Comparison of ENCODE assay signal across 11 cellular contexts in genomic region chr9:117705386-117705785, GRCh38. TPM values are rescaled to one million over a fixed set of nuclear protein-coding genes. Genes with fewer than 3 reads are reported as not detected.
A peak's percentile ranks its signal among the peaks of the same experiment; 100 is the strongest.
DNase-seq lines count a peak whose midpoint lies in the region; TF ChIP-seq lines count a peak whose summit lies in the region.
"Had no signal": no experiment of that assay in that cellular context is flagged by ENCODE, and none has a peak within 500 bp of the region (broad histone marks: within the 10 kb centered on the region; RNA-seq: fewer than 3 reads in every experiment).

No MANE protein-coding gene starts in this region.

- H3K9me3 Mint-ChIP-seq in chondrocyte (ENCODE audit: low read depth) = no peaks in the 10 kb centered on the region

- peaks cover 6% of the 10 kb centered on the region for H3K36me3 Mint-ChIP-seq in chondrocyte (ENCODE audit: low read depth)

- no peaks in the 10 kb centered on the region for H3K79me2 ChIP-seq in MM.1S (ENCODE audit: low read length)

- H3K36me3 ChIP-seq in MM.1S (replicated peaks; ENCODE audit: insufficient read depth, low read length) (no peaks in the 10 kb centered on the region), muscle layer of duodenum (ENCODE audit: control insufficient read depth in 1 of 2, insufficient read depth in 2 of 2, low read length in 2 of 2) (peaks cover 3 to 6% of the 10 kb centered on the region in 2 donors), thymus (ENCODE audit: control insufficient read depth, insufficient read depth) (no peaks in the 10 kb centered on the region)

- H3K27ac ChIP-seq in MM.1S (ENCODE audit: low read length) (no peak overlapping the region), muscle layer of duodenum (ENCODE audit: low read length) (peak overlapping the region; percentile 72), thymus (ENCODE audit: low read depth) (peak overlapping the region; percentile 10)

- H3K27me3 Mint-ChIP-seq in chondrocyte (ENCODE audit: low read depth) = no peaks in the 10 kb centered on the region

- TF ChIP-seq CTCF in MM.1S (IDR thresholded peaks at IDR 0.05; ENCODE audit: low read length) = no peak
- no peak for TF ChIP-seq CTCF in chondrocyte (IDR thresholded peaks at IDR 0.05)

- peak overlapping the region; percentile 97 for H3K27ac Mint-ChIP-seq in chondrocyte (ENCODE audit: unreplicated experiment)

- peak overlapping the region; percentile 56; the same call in 1 of the 2 replicates for H3K4me3 ChIP-seq in MM.1S (ENCODE audit: low read length)
- peak overlapping the region; percentile 58 to 59 for H3K4me3 ChIP-seq in muscle layer of duodenum (ENCODE audit: low read depth in 1 of 2, low read length in 2 of 2)
- H3K4me3 ChIP-seq in thymus (ENCODE audit: low read length) = no peak overlapping the region

- H3K4me1 Mint-ChIP-seq in chondrocyte (ENCODE audit: low read depth) = peaks cover 54% of the 10 kb centered on the region

- no peak overlapping the region; the same call in 1 of the 2 replicates for H3K9ac ChIP-seq in MM.1S (ENCODE audit: low read length)

- DNase-seq in MM.1S (no peak), chondrocyte (ENCODE audit: low spot score) (no peak), GDM1 (lab: John Stamatoyannopoulos, UW) (no peak), NCI-H510A treated with DMSO at 0.1 percent for 48 hours (lab: John Stamatoyannopoulos, UW) (no peak)
- DNase-seq in activated CD8-positive, alpha-beta memory T cell treated with anti-CD3 and anti-CD28 coated beads, Interleukin-2, amount 50 U/mL, for 48 hours = no peak
- DNase-seq: activated T-cell treated with anti-CD3 and anti-CD28 coated beads for 4 hours, cerebellar nuclear complex, NCI-H187, occipital lobe had no signal

- H4K20me1 ChIP-seq in MM.1S (ENCODE audit: insufficient read depth, low read length) = no peaks in the 10 kb centered on the region

- no peaks in the 10 kb centered on the region for H3K9me2 ChIP-seq in MM.1S (replicated peaks; ENCODE audit: insufficient read depth, low read length)

- H3K9me3 ChIP-seq in MM.1S (replicated peaks; ENCODE audit: insufficient read depth, low read length) = no peaks in the 10 kb centered on the region
- no peaks in the 10 kb centered on the region for H3K9me3 ChIP-seq in muscle layer of duodenum (ENCODE audit: control insufficient read depth in 1 of 2, low read length in 2 of 2)
- no peaks in the 10 kb centered on the region for H3K9me3 ChIP-seq in thymus (ENCODE audit: control insufficient read depth)

- peak overlapping the region; percentile 81 for H3K4me3 Mint-ChIP-seq in chondrocyte (ENCODE audit: unreplicated experiment)

- H2AFZ ChIP-seq in MM.1S (ENCODE audit: low read length) = no peak overlapping the region

- peaks cover 17% of the 10 kb centered on the region for H3F3A ChIP-seq in MM.1S (ENCODE audit: insufficient read depth, low read length)

- H3K27me3 ChIP-seq in MM.1S (replicated peaks; ENCODE audit: insufficient read depth, low read length) (no peaks in the 10 kb centered on the region), muscle layer of duodenum (ENCODE audit: low read depth, low read length) (no peaks in the 10 kb centered on the region), thymus (ENCODE audit: control insufficient read depth, insufficient read depth) (no peaks in the 10 kb centered on the region)

- WGBS in thymus = 82% methylated on average over 2 of the region's 2 CpGs

- peaks cover 13% of the 10 kb centered on the region for H3K4me1 ChIP-seq in MM.1S (ENCODE audit: low read length)
- H3K4me1 ChIP-seq in muscle layer of duodenum (ENCODE audit: control insufficient read depth in 1 of 2, insufficient read depth in 2 of 2, low read length in 2 of 2) = peaks cover 4 to 8% of the 10 kb centered on the region in 2 donors
- no peaks in the 10 kb centered on the region for H3K4me1 ChIP-seq in thymus (ENCODE audit: control insufficient read depth, insufficient read depth, low read length)

- peak overlapping the region; percentile 78 for H3K4me2 ChIP-seq in MM.1S (ENCODE audit: low read depth, low read length)

RNA-seq across cellular contexts. Expression of gene TLR4, which starts 1.2 kb away (rescaled TPM):
- total RNA-seq in chondrocyte = 9.5 to 13.6 TPM (median 11.6 TPM) in 3 replicates
- 4.7 TPM for polyA plus RNA-seq in thymus
